11 cellular contexts compared by ENCODE assay signal in the genomic region with DNA sequence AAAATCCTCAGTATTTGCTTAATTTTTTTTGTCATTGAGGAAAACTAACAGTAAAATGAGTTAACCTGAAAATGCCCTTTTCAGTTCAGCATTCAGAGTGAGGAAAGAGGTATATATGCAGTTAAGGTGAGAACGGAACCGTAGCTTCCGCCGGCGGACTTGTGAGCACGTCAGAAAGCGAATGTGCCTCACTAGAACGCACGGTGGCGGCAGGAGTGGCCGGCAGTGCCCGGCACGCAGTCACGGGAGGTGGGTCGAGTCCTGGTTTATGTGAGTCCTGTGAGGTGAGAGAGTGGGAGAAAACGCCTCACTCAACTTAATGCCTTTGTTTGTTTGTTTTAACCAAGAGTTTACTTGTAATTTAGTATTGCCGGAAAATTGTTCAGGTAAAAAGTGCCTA. TPM values are rescaled to one million over a fixed set of nuclear protein-coding genes. Genes with fewer than 3 reads are reported as not detected.
DNase-seq lines count a peak whose midpoint lies in the region; ATAC-seq and TF ChIP-seq lines count a peak whose summit lies in the region.
"Had no signal": no experiment of that assay in that cellular context is flagged by ENCODE, and none has a peak within 500 bp of the region (broad histone marks: within the 10 kb centered on the region; RNA-seq: fewer than 3 reads in every experiment).

No MANE protein-coding gene starts in this region.

- H3K36me3 Mint-ChIP-seq in activated naive CD8-positive, alpha-beta T cell: peaks cover 15% of the 10 kb centered on the region
- peaks cover 28% of the 10 kb centered on the region for H3K36me3 Mint-ChIP-seq in activated naive CD8-positive, alpha-beta T cell treated with anti-CD3 and anti-CD28 coated beads for 36 hours
- H3K36me3 Mint-ChIP-seq in central memory CD8-positive, alpha-beta T cell (ENCODE audit: insufficient read depth): peaks cover 34% of the 10 kb centered on the region

- H3K9me3 ChIP-seq in mucosa of descending colon: no peaks in the 10 kb centered on the region
- no peaks in the 10 kb centered on the region for H3K9me3 ChIP-seq in uterus

- no peak for TF ChIP-seq POLR2A in uterus (IDR thresholded peaks at IDR 0.05)

- H3K27me3 ChIP-seq in uterus: no peaks in the 10 kb centered on the region

- H3K4me3 Mint-ChIP-seq in activated naive CD8-positive, alpha-beta T cell: peak overlapping the region; percentile 40
- H3K4me3 Mint-ChIP-seq in activated naive CD8-positive, alpha-beta T cell treated with anti-CD3 and anti-CD28 coated beads for 36 hours: no peak overlapping the region
- peak overlapping the region; percentile 31 for H3K4me3 Mint-ChIP-seq in central memory CD8-positive, alpha-beta T cell

- no peaks in the 10 kb centered on the region for H3K36me3 ChIP-seq in mucosa of descending colon (ENCODE audit: low read depth)
- H3K36me3 ChIP-seq in uterus: no peaks in the 10 kb centered on the region

- intact Hi-C loops in mucosa of descending colon (cut with DNase I, micrococcal nuclease): no loop called here
- intact Hi-C loops in uterus (cut with DNase I; ENCODE audit: low total_unique reads): loop anchor here (10.0 kb wide), 1 partner anchor 358 kb away; no protein-coding TSS in a partner anchor

- H3K4me1 ChIP-seq in mucosa of descending colon (ENCODE audit: low read depth) (peaks cover 16% of the 10 kb centered on the region), uterus (no peaks in the 10 kb centered on the region)

- H3K27me3 Mint-ChIP-seq in activated naive CD8-positive, alpha-beta T cell: no peaks in the 10 kb centered on the region
- no peaks in the 10 kb centered on the region for H3K27me3 Mint-ChIP-seq in activated naive CD8-positive, alpha-beta T cell treated with anti-CD3 and anti-CD28 coated beads for 36 hours
- no peaks in the 10 kb centered on the region for H3K27me3 Mint-ChIP-seq in central memory CD8-positive, alpha-beta T cell

- no peak for DNase-seq in activated naive CD8-positive, alpha-beta T cell treated with anti-CD3 and anti-CD28 coated beads for 36 hours
- DNase-seq in central memory CD8-positive, alpha-beta T cell (ENCODE audit: low spot score in 2 of 2): no peak
- DNase-seq in mucosa of descending colon (peak; percentile 74 to 80 (median 74)), uterus (no peak), hypothalamus (lab: John Stamatoyannopoulos, UW) (no peak)
- DNase-seq: anterior cingulate cortex; hippocampal formation; stimulated activated CD4-positive, alpha-beta T cell treated with anti-CD3 and anti-CD28 coated beads, Interleukin-12 subunit alpha, Interleukin-12 subunit beta, amount 100 ng/mL, for 4 hours had no signal

- no peak for ATAC-seq in central memory CD8-positive, alpha-beta T cell (replicated peaks; ENCODE audit: extremely low read depth, poor library complexity, severe bottlenecking)
- peak; percentile 85 for ATAC-seq in mucosa of descending colon
- ATAC-seq in HG03457 (IDR thresholded peaks at IDR 0.05; ENCODE audit: unreplicated experiment): no peak
- no peak for ATAC-seq in HG03378 (IDR thresholded peaks at IDR 0.05; ENCODE audit: unreplicated experiment)

- no peak overlapping the region for H3K4me3 ChIP-seq in mucosa of descending colon
- H3K4me3 ChIP-seq in uterus: no peak overlapping the region

- H3K9me3 Mint-ChIP-seq in activated naive CD8-positive, alpha-beta T cell (ENCODE audit: low read depth): no peaks in the 10 kb centered on the region
- H3K9me3 Mint-ChIP-seq in activated naive CD8-positive, alpha-beta T cell treated with anti-CD3 and anti-CD28 coated beads for 36 hours: no peaks in the 10 kb centered on the region
- no peaks in the 10 kb centered on the region for H3K9me3 Mint-ChIP-seq in central memory CD8-positive, alpha-beta T cell

- H3K4me1 Mint-ChIP-seq in activated naive CD8-positive, alpha-beta T cell (ENCODE audit: low read depth): peaks cover 60% of the 10 kb centered on the region
- H3K4me1 Mint-ChIP-seq in activated naive CD8-positive, alpha-beta T cell treated with anti-CD3 and anti-CD28 coated beads for 36 hours: peaks cover 51% of the 10 kb centered on the region
- peaks cover 47% of the 10 kb centered on the region for H3K4me1 Mint-ChIP-seq in central memory CD8-positive, alpha-beta T cell

- H3K27ac Mint-ChIP-seq in activated naive CD8-positive, alpha-beta T cell: peak overlapping the region; percentile 9
- H3K27ac Mint-ChIP-seq in activated naive CD8-positive, alpha-beta T cell treated with anti-CD3 and anti-CD28 coated beads for 36 hours: no peak overlapping the region
- peak overlapping the region; percentile 38 for H3K27ac Mint-ChIP-seq in central memory CD8-positive, alpha-beta T cell (ENCODE audit: low read depth)

- TF ChIP-seq CTCF in mucosa of descending colon (IDR thresholded peaks at IDR 0.05) (peak; percentile 11), uterus (IDR thresholded peaks at IDR 0.05) (peak in 1 of 4 experiments; percentile 9)

- H3K27ac ChIP-seq in uterus: peak overlapping the region; percentile 71 to 93

RNA-seq across cellular contexts. Expression of gene SEC14L1, which starts 6.1 kb away (rescaled TPM):
- 10 to 100 TPM; 56.9 to 59.6 TPM for total RNA-seq in activated naive CD8-positive, alpha-beta T cell treated with anti-CD3 and anti-CD28 coated beads for 36 hours
- 10 to 100 TPM; 24.5 to 44.6 (median 44.0) TPM for total RNA-seq in mucosa of descending colon
- 100 to 1,000 TPM in 1 of 4 donors, 10 to 100 TPM in 3; 38.2 to 128 (median 42.6) TPM for total RNA-seq in uterus

Comparison
In these comparisons a context has a peak if more than half of its experiments do, and no peak if none do; other contexts are left out.
1. DNase-seq: peak in mucosa of descending colon (3 of 3); none in activated naive CD8-positive, alpha-beta T cell treated with anti-CD3 and anti-CD28 coated beads for 36 hours (single experiment), central memory CD8-positive, alpha-beta T cell (0 of 2), uterus (0 of 2) and hypothalamus (0 of 51).